In the genomic region with DNA sequence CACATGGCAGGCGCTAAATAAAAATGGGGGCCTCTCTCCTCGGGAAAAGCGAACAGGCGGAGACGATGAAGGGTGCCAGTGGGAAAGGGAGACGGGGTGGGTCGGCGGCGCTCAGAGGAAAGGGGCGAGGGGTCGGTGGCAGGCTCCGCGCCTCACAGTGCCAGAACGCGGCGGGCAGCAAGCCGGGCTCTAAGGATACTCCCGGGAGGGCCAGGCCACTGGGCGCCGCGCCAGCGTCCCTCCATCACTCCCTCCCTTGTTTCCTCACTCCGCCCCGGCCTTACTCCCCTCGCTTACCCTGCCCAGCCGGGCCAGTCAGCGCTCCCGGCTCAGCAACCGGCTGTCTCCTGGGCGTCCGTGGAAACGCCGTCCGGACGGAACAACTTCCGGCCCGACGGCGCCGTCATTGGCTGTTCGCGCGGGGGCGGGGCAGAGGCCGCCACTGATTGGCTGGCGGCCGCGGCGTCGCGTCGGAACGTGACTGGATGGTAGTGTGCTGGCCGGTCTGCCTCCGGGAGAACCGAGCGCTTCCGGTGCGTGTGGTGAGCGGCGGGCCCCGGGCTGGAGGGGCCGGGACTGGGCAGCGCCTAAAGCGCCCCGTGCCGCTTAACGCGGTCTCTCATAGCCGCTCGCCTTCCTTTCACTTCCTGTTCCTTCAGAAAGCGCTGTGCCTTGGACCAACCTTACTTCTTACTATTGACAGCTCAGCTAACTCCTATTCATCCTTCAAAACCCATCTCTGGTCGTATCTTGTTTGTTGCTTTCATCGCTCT, we compare ENCODE assay signal across 8 cellular contexts. TPM values are rescaled to one million over a fixed set of nuclear protein-coding genes. Genes with fewer than 3 reads are reported as not detected.
DNase-seq lines count a peak whose midpoint lies in the region; FAIRE-seq and TF ChIP-seq lines count a peak whose summit lies in the region.

A gene (plus strand): TSS at position 523 of the 773 bp plus-strand sequence.

- peak within 1 kb of the TSS; percentile 91 for H3K27ac ChIP-seq in SJSA1

- TF ChIP-seq CTCF in HFF-Myc (IDR thresholded peaks at IDR 0.05; ENCODE audit: low read depth, low read length, missing control alignments) = no peak

- DNase-seq in GM04503 (ENCODE audit: low read depth) (peak; percentile 79), HFF-Myc (ENCODE audit: extremely low read depth, low read depth) (no peak), MV-4-11 (lab: John Stamatoyannopoulos, UW) (peak; percentile 92), SJSA1 (ENCODE audit: low read depth in 1 of 2, low spot score in 2 of 2) (peak; percentile 95), frontal cortex (ENCODE audit: low spot score in 2 of 2) (peak; percentile 88 to 90), non-pigmented ciliary epithelial cell (ENCODE audit: low read depth) (peak; percentile 61), superior temporal gyrus (ENCODE audit: extremely low spot score) (peak; percentile 92)
- peak; percentile 95 for DNase-seq in activated naive CD4-positive, alpha-beta T cell treated with Interleukin-2 at 50 U/mL for 16 hours

- H3K4me1 ChIP-seq in SJSA1 (replicated peaks) = peaks cover 29% of the 10 kb centered on the region

- no peaks in the 10 kb centered on the region for H3K27me3 ChIP-seq in SJSA1 (replicated peaks)

- no peaks in the 10 kb centered on the region for H3K9me3 ChIP-seq in SJSA1 (replicated peaks)

- H3K4me3 ChIP-seq in HFF-Myc (replicated peaks; ENCODE audit: low read depth, low read length) (peak within 1 kb of the TSS; percentile 77), SJSA1 (peak within 1 kb of the TSS; percentile 63)

- peaks cover 23% of the 10 kb centered on the region for H3K36me3 ChIP-seq in SJSA1

- FAIRE-seq in frontal cortex (lab: Jason Lieb, UNC) = no peak

RNA-seq across cellular contexts. Expression of the gene that starts here (rescaled TPM):
- 10.7 and 11.5 TPM in 2 replicates for total RNA-seq in SJSA1 (2014; rRNA removed; shearing (Covaris generic))
- 15.5 TPM for total RNA-seq in frontal cortex
